In the genomic region with DNA sequence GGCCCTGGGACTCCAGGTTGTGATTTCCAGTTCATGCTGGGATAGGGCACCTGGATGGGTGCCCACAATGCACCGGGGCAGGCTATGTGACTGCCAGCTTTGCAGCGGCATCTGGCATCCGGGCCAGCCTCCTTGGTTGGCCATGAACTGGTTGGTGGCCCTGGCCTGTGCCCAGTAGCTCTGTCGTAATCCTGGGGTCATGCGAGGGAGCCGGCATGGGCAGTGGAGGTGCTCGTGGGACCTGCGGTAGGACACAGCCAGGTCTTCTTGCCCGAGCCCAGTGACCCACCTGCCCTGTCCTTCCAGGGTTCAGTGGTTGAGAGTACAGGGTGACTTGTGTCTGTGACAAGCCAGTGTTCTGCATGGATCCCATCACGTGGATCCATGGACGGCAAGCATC, we compare ENCODE assay signal across 25 cellular contexts.
DNase-seq lines count a peak whose midpoint lies in the region; ATAC-seq and TF ChIP-seq lines count a peak whose summit lies in the region.
"Had no signal": no experiment of that assay in that cellular context is flagged by ENCODE, and none has a peak within 500 bp of the region (broad histone marks: within the 10 kb centered on the region; RNA-seq: fewer than 3 reads in every experiment).

No MANE protein-coding gene starts in this region.

- H3K9me3 ChIP-seq in iPS-18c (ENCODE audit: control insufficient read depth, insufficient read depth, low read length), result peaks cover 36% of the 10 kb centered on the region
- H3K9me3 ChIP-seq in right lobe of liver, result no peaks in the 10 kb centered on the region
- H3K9me3 ChIP-seq in psoas muscle, result peaks cover 3% of the 10 kb centered on the region

- WGBS in right lobe of liver (ENCODE audit: insufficient coverage, low coverage, low lambda C conversion rate, missing lambda C conversion rate), result no CpG with 5 or more reads among the region's 11 CpGs
- WGBS in psoas muscle, 3 donors, result 77 to 88% (median 82%) methylated on average over 11 of the region's 11 CpGs

- intact Hi-C loops in right lobe of liver (cut with DNase I), result loop anchor here (10.0 kb wide), 2 partner anchors 78 to 278 kb away; no protein-coding TSS in a partner anchor
- intact Hi-C loops in psoas muscle (cut with DNase I), result no loop called here

- TF ChIP-seq CTCF in right lobe of liver (IDR thresholded peaks at IDR 0.05) (no peak), psoas muscle (IDR thresholded peaks at IDR 0.05) (no peak)

- TF ChIP-seq POLR2A in right lobe of liver (IDR thresholded peaks at IDR 0.05), result no peak

- in situ Hi-C loops in G401 (cut with HindIII; ENCODE audit: low sequenced_read_pairs), result no loop called here

- no peaks in the 10 kb centered on the region for H3K36me3 ChIP-seq in right lobe of liver
- H3K36me3 ChIP-seq in psoas muscle (ENCODE audit: insufficient read depth in 1 of 2, low read depth in 1 of 2), result no peaks in the 10 kb centered on the region
- H3K36me3 ChIP-seq: BE2C, BLaER1 had no signal

- H3K27me3 ChIP-seq in right lobe of liver, result no peaks in the 10 kb centered on the region
- no peaks in the 10 kb centered on the region for H3K27me3 ChIP-seq in psoas muscle (ENCODE audit: insufficient read depth in 3 of 3, low read length in 2 of 3)
- H3K27me3 ChIP-seq: BE2C, BLaER1 had no signal

- ATAC-seq in right lobe of liver (peak; percentile 37 to 89 (median 52)), psoas muscle (no peak)
- ATAC-seq: GM12878 had no signal

- H3K27ac ChIP-seq in right lobe of liver, result no peak overlapping the region
- H3K27ac ChIP-seq in psoas muscle, result no peak overlapping the region
- H3K27ac ChIP-seq: BLaER1 had no signal

- peak; percentile 28 for DNase-seq in G401 (ENCODE audit: low spot score)
- DNase-seq in cerebellar cortex (ENCODE audit: low spot score), result peak; percentile 6
- DNase-seq in right lobe of liver, result peak; percentile 36 to 86 (median 82)
- no peak for DNase-seq in psoas muscle
- DNase-seq in amniotic stem cell (lab: John Stamatoyannopoulos, UW), result no peak
- no peak for DNase-seq in glomerular visceral epithelial cell (ENCODE audit: extremely low spot score)
- DNase-seq in cerebellar nuclear complex (lab: John Stamatoyannopoulos, UW), result no peak
- DNase-seq: 8988T; ACHN; BE2C; C1 segment of cervical spinal cord; CD4-positive, alpha-beta memory T cell; CD4-positive, CD25-positive, alpha-beta regulatory T cell; CD8-positive, alpha-beta memory T cell; COR-L47; DMS 273 treated with DMSO at 0.1 percent for 48 hours; DMS153; DMS53; DMS79; DND-41; EL; GF-D8 had no signal

- H3K4me3 ChIP-seq in iPS-18c (ENCODE audit: insufficient read depth, low read depth, low read length) (peak overlapping the region; percentile 20; the same call in 1 of the 2 replicates), right lobe of liver (no peak overlapping the region), psoas muscle (no peak overlapping the region)
- H3K4me3 ChIP-seq: BLaER1, GM12878 had no signal

- H3K4me1 ChIP-seq in right lobe of liver, result no peaks in the 10 kb centered on the region
- H3K4me1 ChIP-seq in psoas muscle, result no peaks in the 10 kb centered on the region
- H3K4me1 ChIP-seq: BE2C, BLaER1 had no signal

Comparison
In these comparisons a context has a peak if more than half of its experiments do, and no peak if none do; other contexts are left out.
1. DNase-seq: peak in G401 (single experiment), cerebellar cortex (single experiment) and right lobe of liver (3 of 3); none in psoas muscle (0 of 2), amniotic stem cell (single experiment), glomerular visceral epithelial cell (single experiment) and cerebellar nuclear complex (0 of 2).
2. ATAC-seq: peak in right lobe of liver (4 of 4); none in psoas muscle (0 of 4).
3. intact Hi-C loops: an anchor here in right lobe of liver (10.0 kb wide); none called in psoas muscle.